Comparison of ENCODE assay signal across 2 cellular contexts in the genomic region with DNA sequence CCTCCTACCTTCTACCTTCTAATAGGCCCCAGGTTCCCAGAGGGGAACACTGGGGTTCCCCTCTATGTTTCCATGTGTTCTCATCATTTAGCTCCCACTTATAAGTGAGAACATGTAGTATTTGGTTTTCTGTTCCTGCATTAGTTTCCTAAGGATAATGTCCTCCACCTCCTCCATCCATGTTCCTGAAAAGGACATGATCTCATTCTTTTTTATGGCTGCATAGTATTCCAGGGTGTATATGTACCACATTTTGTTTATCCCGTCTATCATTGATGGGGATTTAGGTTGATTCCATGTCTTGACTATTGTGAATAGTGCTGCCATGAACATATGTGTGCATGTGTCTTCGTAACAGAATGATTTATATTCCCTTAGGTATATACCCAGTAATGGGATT.
A peak's percentile ranks its signal among the peaks of the same experiment; 100 is the strongest.
DNase-seq lines count a peak whose midpoint lies in the region; ATAC-seq, FAIRE-seq and TF ChIP-seq lines count a peak whose summit lies in the region.
"Not testable (repeated sequence)": the region's sequence is repeated elsewhere in the genome, so short reads cannot be mapped to it uniquely, and the experiment has no call there.

No MANE protein-coding gene starts in this region.

- not testable (repeated sequence) for H3K36me3 ChIP-seq in HEK293 (ENCODE audit: control insufficient read depth in 2 of 2, insufficient read depth in 1 of 2, low read length in 2 of 2); K562 (ENCODE audit: control insufficient read depth, insufficient read depth, low read length)

- not testable (repeated sequence) for TF ChIP-seq CTCF in HEK293 (tag by site-specific recombination; IDR thresholded peaks at IDR 0.05); K562 (IDR thresholded peaks at IDR 0.05 in 2 of 3, conservative IDR thresholded peaks at IDR 0.05 in 1 of 3; ENCODE audit: insufficient read depth in 2 of 3, low read depth in 1 of 3, low read length in 3 of 3)

- FAIRE-seq in K562 (lab: Jason Lieb, UNC): not testable (repeated sequence)

- in situ Hi-C loops in K562 (cut with MboI): loop anchor here (10.0 to 25.0 kb wide), 2 partner anchors 111 to 112 kb away; no protein-coding TSS in a partner anchor

- 85% methylated on average over 2 of the region's 2 CpGs for WGBS in K562 (ENCODE audit: insufficient coverage, low coverage, missing lambda C conversion rate)

- not testable (repeated sequence) for H3K9me3 ChIP-seq in HEK293 (ENCODE audit: control insufficient read depth, insufficient read depth, low read depth, low read length); K562 (replicated peaks; ENCODE audit: control insufficient read depth, insufficient read depth, low read depth, low read length)

- not testable (repeated sequence) for TF ChIP-seq EP300 in K562 (IDR thresholded peaks at IDR 0.05; ENCODE audit: low read length)

- not testable (repeated sequence) for H3K27ac ChIP-seq in HEK293 (ENCODE audit: extremely low read depth, low read depth, low read length); K562 (ENCODE audit: extremely low read depth, low read depth, low read length)

- not testable (repeated sequence) for H4K20me1 ChIP-seq in K562 (replicated peaks; ENCODE audit: control insufficient read depth, insufficient read depth, low read length)

- ATAC-seq in K562: not testable (repeated sequence)

- POLR2A ChIA-PET in HEK293 (lab: Yijun Ruan, JAX); K562 (lab: Yijun Ruan, JAX): not testable (repeated sequence)

- H3K79me2 ChIP-seq in K562 (ENCODE audit: control insufficient read depth, insufficient read depth, low read length): peaks cover 48% of the 10 kb centered on the region

- not testable (repeated sequence) for TF ChIP-seq POLR2A in K562 (conservative IDR thresholded peaks at IDR 0.05)

- H2AFZ ChIP-seq in K562 (ENCODE audit: low read depth, low read length): not testable (repeated sequence)

- DNase-seq in K562 (ENCODE audit: extremely low read depth in 1 of 4, low spot score in 3 of 4): not testable (repeated sequence)

- CTCF ChIA-PET in HEK293 (lab: Yijun Ruan, JAX); K562 (lab: Yijun Ruan, JAX; ENCODE audit: low intra/inter-chr PET ratio): not testable (repeated sequence)

- H3K9ac ChIP-seq in K562 (ENCODE audit: insufficient read depth in 1 of 2, low read depth in 2 of 2, low read length in 2 of 2): not testable (repeated sequence)

- H3K27me3 ChIP-seq in K562 (ENCODE audit: control insufficient read depth in 2 of 2, insufficient read depth in 2 of 2, low read length in 2 of 2): not testable (repeated sequence)

- not testable (repeated sequence) for TF ChIP-seq RAD21 in K562 (CRISPR knock-in tag; conservative IDR thresholded peaks at IDR 0.05 in 1 of 2, IDR thresholded peaks at IDR 0.05 in 1 of 2)

- not testable (repeated sequence) for H3K4me1 ChIP-seq in HEK293 (ENCODE audit: control insufficient read depth, insufficient read depth, low read length)
- peaks cover 3 to 20% of the 10 kb centered on the region in 2 experiments; a peak in 4 of 5 replicates for H3K4me1 ChIP-seq in K562 (replicated peaks in 1 of 2; ENCODE audit: control insufficient read depth in 2 of 2, insufficient read depth in 2 of 2, low read length in 2 of 2)

- intact Hi-C loops in K562 (cut with micrococcal nuclease): not testable (repeated sequence)

- not testable (repeated sequence) for BruUV-seq in K562 (replicated peaks; lab: Mats Ljungman, UMichigan)

- not testable (repeated sequence) for H3K4me2 ChIP-seq in K562 (ENCODE audit: insufficient read depth, low read length)

- not testable (repeated sequence) for H3K9me1 ChIP-seq in K562 (ENCODE audit: control insufficient read depth, insufficient read depth, low read length)

- H3K4me3 ChIP-seq in HEK293 (ENCODE audit: low read depth, low read length); K562: not testable (repeated sequence)

TF ChIP-seq in HEK293, 187 proteins besides CTCF, POLR2A, EP300 and RAD21:
- TF ChIP-seq ZNF146 (tag by site-specific recombination; IDR thresholded peaks at IDR 0.05): peak; percentile 61

TF ChIP-seq in K562, 482 proteins besides CTCF, POLR2A, EP300 and RAD21:
- 0 out of 2 replicates have a peak, but pooled peaks have one; percentile 28 for TF ChIP-seq BCOR (IDR thresholded peaks at IDR 0.05)
- peak; percentile 94 for TF ChIP-seq ZNF146 (CRISPR knock-in tag; IDR thresholded peaks at IDR 0.05; ENCODE audit: unreplicated experiment)
- TF ChIP-seq KDM1A (IDR thresholded peaks at IDR 0.05): 0 out of 4 replicates have a peak, but pooled peaks of 1 of the 2 experiments have one; percentile 36
- peak; percentile 40 for TF ChIP-seq RBM25 (IDR thresholded peaks at IDR 0.05; ENCODE audit: low read depth, low read length, severe bottlenecking)
